ENCODE assay signal across 14 cellular contexts in genomic region chr7:1402791-1403755, GRCh38. TPM values are rescaled to one million over a fixed set of nuclear protein-coding genes. Genes with fewer than 3 reads are reported as not detected.
DNase-seq lines count a peak whose midpoint lies in the region; ATAC-seq, FAIRE-seq and TF ChIP-seq lines count a peak whose summit lies in the region.
"Had no signal": no experiment of that assay in that cellular context is flagged by ENCODE, and none has a peak within 500 bp of the region (broad histone marks: within the 10 kb centered on the region; RNA-seq: fewer than 3 reads in every experiment).

No MANE protein-coding gene starts in this region.

- peaks cover 4% of the 10 kb centered on the region for H3K4me1 ChIP-seq in iPS-18a (ENCODE audit: control insufficient read depth, low read depth, low read length)

- H3K4me3 ChIP-seq in iPS-18a (ENCODE audit: low read length) = peak overlapping the region; percentile 55

- CTCF ChIA-PET in WTC11 (lab: Charles Lee) = interaction anchor here (0.8 to 3.0 kb wide), 15 partner anchors 10 to 226 kb away, joined by 3 to 20 read pairs (median 5); no protein-coding TSS in a partner anchor

- POLR2A ChIA-PET in WTC11 (lab: Charles Lee) = no interaction called here

- no peaks in the 10 kb centered on the region for H3K36me3 Mint-ChIP-seq in WTC11

- H3K27me3 Mint-ChIP-seq in WTC11 (ENCODE audit: low read depth) = peaks cover 43% of the 10 kb centered on the region

- intact Hi-C loops in Right ventricle myocardium inferior (cut with DNase I) = no loop called here
- intact Hi-C loops in Right ventricle myocardium superior (cut with DNase I) = no loop called here

- TF ChIP-seq POLR2A in GM12892 (IDR thresholded peaks at IDR 0.05; ENCODE audit: low read depth, low read length) = no peak

- H3K4me3 Mint-ChIP-seq in WTC11 = peak overlapping the region; percentile 71

- no peak for TF ChIP-seq CTCF in WTC11 (IDR thresholded peaks at IDR 0.05)

- H3K9ac ChIP-seq in iPS-18a (ENCODE audit: low read length) = no peak overlapping the region
- H3K9ac ChIP-seq: KMS-11 had no signal

- FAIRE-seq in urothelium cell line (lab: Jason Lieb, UNC) (peak; percentile 83), GM12892 (lab: Jason Lieb, UNC) (no peak)

- DNase-seq in Right ventricle myocardium inferior (ENCODE audit: missing footprints) = peak; percentile 34
- DNase-seq in Right ventricle myocardium superior = no peak
- DNase-seq in WTC11 (ENCODE audit: low spot score) = no peak
- no peak for DNase-seq in urothelium cell line (ENCODE audit: low spot score)
- DNase-seq in NCI-H1417 treated with DMSO at 0.1 percent for 48 hours (lab: John Stamatoyannopoulos, UW) = no peak
- DNase-seq in NCI-H1694 (lab: John Stamatoyannopoulos, UW) = no peak
- DNase-seq in GM12892 (ENCODE audit: insufficient read length) = no peak
- DNase-seq: NCI-H187, NCI-H446 treated with DMSO at 0.1 percent for 48 hours, NCI-H82 had no signal

- peaks cover 11% of the 10 kb centered on the region for H3K4me1 Mint-ChIP-seq in WTC11

- ATAC-seq in Right ventricle myocardium inferior (no peak), Right ventricle myocardium superior (ENCODE audit: poor library complexity) (no peak), WTC11 (no peak)

- H3K9me3 Mint-ChIP-seq in WTC11 = no peaks in the 10 kb centered on the region

- no peaks in the 10 kb centered on the region for H3K9me3 ChIP-seq in iPS-18a (ENCODE audit: control insufficient read depth, low read depth, low read length)

- H3K27me3 ChIP-seq in iPS-18a (ENCODE audit: control insufficient read depth, insufficient read depth, low read length) = peaks cover 53% of the 10 kb centered on the region

- H3K27ac ChIP-seq in iPS-18a (ENCODE audit: low read length) = no peak overlapping the region
- H3K27ac ChIP-seq: 22Rv1, C4-2B, KMS-11 had no signal

- H3K27ac Mint-ChIP-seq in WTC11 = no peak overlapping the region

- H3K36me3 ChIP-seq in iPS-18a (ENCODE audit: control insufficient read depth, low read depth, low read length) = no peaks in the 10 kb centered on the region

TF ChIP-seq in WTC11, 78 proteins besides CTCF, POLR2A, EP300 and RAD21:
- TF ChIP-seq ZNF138 (CRISPR knock-in tag; conservative IDR thresholded peaks at IDR 0.05) = 0 out of 2 replicates have a peak, but pooled peaks have one; percentile 35
- TF ChIP-seq MAX (CRISPR knock-in tag; IDR thresholded peaks at IDR 0.05) = no peak
- TF ChIP-seq, protein P1, sequence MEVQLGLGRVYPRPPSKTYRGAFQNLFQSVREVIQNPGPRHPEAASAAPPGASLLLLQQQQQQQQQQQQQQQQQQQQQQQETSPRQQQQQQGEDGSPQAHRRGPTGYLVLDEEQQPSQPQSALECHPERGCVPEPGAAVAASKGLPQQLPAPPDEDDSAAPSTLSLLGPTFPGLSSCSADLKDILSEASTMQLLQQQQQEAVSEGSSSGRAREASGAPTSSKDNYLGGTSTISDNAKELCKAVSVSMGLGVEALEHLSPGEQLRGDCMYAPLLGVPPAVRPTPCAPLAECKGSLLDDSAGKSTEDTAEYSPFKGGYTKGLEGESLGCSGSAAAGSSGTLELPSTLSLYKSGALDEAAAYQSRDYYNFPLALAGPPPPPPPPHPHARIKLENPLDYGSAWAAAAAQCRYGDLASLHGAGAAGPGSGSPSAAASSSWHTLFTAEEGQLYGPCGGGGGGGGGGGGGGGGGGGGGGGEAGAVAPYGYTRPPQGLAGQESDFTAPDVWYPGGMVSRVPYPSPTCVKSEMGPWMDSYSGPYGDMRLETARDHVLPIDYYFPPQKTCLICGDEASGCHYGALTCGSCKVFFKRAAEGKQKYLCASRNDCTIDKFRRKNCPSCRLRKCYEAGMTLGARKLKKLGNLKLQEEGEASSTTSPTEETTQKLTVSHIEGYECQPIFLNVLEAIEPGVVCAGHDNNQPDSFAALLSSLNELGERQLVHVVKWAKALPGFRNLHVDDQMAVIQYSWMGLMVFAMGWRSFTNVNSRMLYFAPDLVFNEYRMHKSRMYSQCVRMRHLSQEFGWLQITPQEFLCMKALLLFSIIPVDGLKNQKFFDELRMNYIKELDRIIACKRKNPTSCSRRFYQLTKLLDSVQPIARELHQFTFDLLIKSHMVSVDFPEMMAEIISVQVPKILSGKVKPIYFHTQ (CRISPR knock-in tag; IDR thresholded peaks at IDR 0.05) = no peak
- TF ChIP-seq, protein P2, sequence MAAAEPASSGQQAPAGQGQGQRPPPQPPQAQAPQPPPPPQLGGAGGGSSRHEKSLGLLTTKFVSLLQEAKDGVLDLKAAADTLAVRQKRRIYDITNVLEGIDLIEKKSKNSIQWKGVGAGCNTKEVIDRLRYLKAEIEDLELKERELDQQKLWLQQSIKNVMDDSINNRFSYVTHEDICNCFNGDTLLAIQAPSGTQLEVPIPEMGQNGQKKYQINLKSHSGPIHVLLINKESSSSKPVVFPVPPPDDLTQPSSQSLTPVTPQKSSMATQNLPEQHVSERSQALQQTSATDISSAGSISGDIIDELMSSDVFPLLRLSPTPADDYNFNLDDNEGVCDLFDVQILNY (CRISPR knock-in tag; IDR thresholded peaks at IDR 0.05) = 0 out of 2 replicates have a peak, but pooled peaks have one; percentile 3

RNA-seq across cellular contexts. Expression of gene MICALL2, which starts 56.2 kb away (rescaled TPM):
- 9.0 TPM for total RNA-seq in Right ventricle myocardium inferior
- total RNA-seq in Right ventricle myocardium superior = 6.2 TPM
- 13.6 to 15.7 TPM (median 14.1 TPM) in 3 replicates for total RNA-seq in WTC11 (2021)
- 0.36 TPM for polyA plus RNA-seq in GM12892 (2012; ENCODE audit: missing spikeins)
